Comparison of ENCODE assay signal across 8 cellular contexts in genomic region chr11:12090061-12090572, GRCh38. TPM values are rescaled to one million over a fixed set of nuclear protein-coding genes. Genes with fewer than 3 reads are reported as not detected.
DNase-seq lines count a peak whose midpoint lies in the region; TF ChIP-seq lines count a peak whose summit lies in the region.

No MANE protein-coding gene starts in this region.

- 56 to 61% (median 57%) methylated on average over 4 of the region's 4 CpGs for WGBS in ovary, 3 donors

- H3K4me1 ChIP-seq in ascending aorta (peaks cover 24 to 61% of the 10 kb centered on the region in 2 donors), ovary (ENCODE audit: insufficient read depth) (peaks cover 9% of the 10 kb centered on the region)

- DNase-seq in Calu3 (peak; percentile 60), M059J (ENCODE audit: low read depth) (peak; percentile 95), ascending aorta (ENCODE audit: low spot score in 2 of 2) (peak in 1 of 2 donors; percentile 86), myocyte (ENCODE audit: low read depth) (peak; percentile 28), HuH-7 (ENCODE audit: low spot score) (no peak), SHP77 (lab: John Stamatoyannopoulos, UW) (no peak), ovary (no peak), dedifferentiated amniotic fluid mesenchymal stem cell (ENCODE audit: extremely low spot score) (no peak)

- peaks cover 53% of the 10 kb centered on the region for H3K36me3 Mint-ChIP-seq in Calu3 (ENCODE audit: insufficient read depth, unreplicated experiment)

- no peak for TF ChIP-seq EP300 in ovary (IDR thresholded peaks at IDR 0.05)

- TSS peak; percentile 57 for BruUV-seq in Calu3 (replicated peaks; lab: Mats Ljungman, UMichigan)

- peak overlapping the region; percentile 99 for H3K27ac Mint-ChIP-seq in Calu3 (ENCODE audit: unreplicated experiment)

- H3K27ac ChIP-seq in ascending aorta (peak overlapping the region; percentile 98 to 99), ovary (no peak overlapping the region)

- intact Hi-C loops in Calu3 (cut with micrococcal nuclease; ENCODE audit: unreplicated experiment) = loop anchor here (2.0 kb wide), 1 partner anchor 21 kb away; the partner anchor contains the start of gene MICAL2
- intact Hi-C loops in ascending aorta (cut with DNase I) = loop anchor here (1.0 kb wide), 1 partner anchor 20 kb away; the partner anchor contains the start of gene MICAL2
- intact Hi-C loops in ovary (cut with DNase I) = no loop called here

- peak overlapping the region; percentile 20 for H3K4me3 Mint-ChIP-seq in Calu3 (ENCODE audit: low read depth, unreplicated experiment)

- no peaks in the 10 kb centered on the region for H3K9me3 ChIP-seq in ascending aorta
- no peaks in the 10 kb centered on the region for H3K9me3 ChIP-seq in ovary

- H3K9me3 Mint-ChIP-seq in Calu3 (ENCODE audit: low read depth, unreplicated experiment) = peaks cover 2% of the 10 kb centered on the region

- H3K4me3 ChIP-seq in ascending aorta = no peak overlapping the region
- H3K4me3 ChIP-seq in ovary = no peak overlapping the region

- H3K27me3 ChIP-seq in ascending aorta (no peaks in the 10 kb centered on the region), ovary (no peaks in the 10 kb centered on the region)

- H3K4me1 Mint-ChIP-seq in Calu3 (ENCODE audit: low read depth, unreplicated experiment) = peaks cover 99% of the 10 kb centered on the region

- TF ChIP-seq POLR2A in ovary (IDR thresholded peaks at IDR 0.05) = no peak

- TF ChIP-seq CTCF in Calu3 (IDR thresholded peaks at IDR 0.05; ENCODE audit: unreplicated experiment) (no peak), ascending aorta (IDR thresholded peaks at IDR 0.05) (no peak), ovary (IDR thresholded peaks at IDR 0.05) (no peak)

- H3K36me3 ChIP-seq in ascending aorta (no peaks in the 10 kb centered on the region), ovary (no peaks in the 10 kb centered on the region)

- CTCF ChIA-PET in Calu3 (lab: Charles Lee) = interaction anchor here (0.6 to 2.7 kb wide), 9 partner anchors 14 to 197 kb away, joined by 3 to 11 read pairs (median 4); no protein-coding TSS in a partner anchor

- H3K27me3 Mint-ChIP-seq in Calu3 (ENCODE audit: unreplicated experiment) = no peaks in the 10 kb centered on the region

RNA-seq across cellular contexts. Expression of gene MICAL2, which starts 20.3 kb away (rescaled TPM):
- total RNA-seq in Calu3 (2022) (191 and 202 TPM in 2 replicates), ascending aorta (237 TPM), myocyte (14.7 TPM in 2 replicates), ovary (10 to 100 TPM; 11.0 to 68.5 (median 32.5) TPM)
- 120 and 173 TPM in 2 replicates for total RNA-seq in M059J (2014; rRNA removed; shearing (Covaris generic))
- 179 TPM for polyA plus RNA-seq in myocyte (2012)
- polyA plus RNA-seq in ovary = 10 to 100 TPM; 10.7 to 73.6 TPM

Comparison
In these comparisons a context has a peak if more than half of its experiments do, and no peak if none do; other contexts are left out.
1. DNase-seq: peak in Calu3 (single experiment), M059J (single experiment) and myocyte (single experiment); none in HuH-7 (single experiment), SHP77 (0 of 2), ovary (0 of 5) and dedifferentiated amniotic fluid mesenchymal stem cell (single experiment).
2. H3K27ac ChIP-seq: peak in ascending aorta (2 of 2); none in ovary (0 of 2).
3. intact Hi-C loops: an anchor here in Calu3 (2.0 kb wide) and ascending aorta (1.0 kb wide); none called in ovary.